Comparison of ENCODE assay signal across 1 cellular context in the genomic region with DNA sequence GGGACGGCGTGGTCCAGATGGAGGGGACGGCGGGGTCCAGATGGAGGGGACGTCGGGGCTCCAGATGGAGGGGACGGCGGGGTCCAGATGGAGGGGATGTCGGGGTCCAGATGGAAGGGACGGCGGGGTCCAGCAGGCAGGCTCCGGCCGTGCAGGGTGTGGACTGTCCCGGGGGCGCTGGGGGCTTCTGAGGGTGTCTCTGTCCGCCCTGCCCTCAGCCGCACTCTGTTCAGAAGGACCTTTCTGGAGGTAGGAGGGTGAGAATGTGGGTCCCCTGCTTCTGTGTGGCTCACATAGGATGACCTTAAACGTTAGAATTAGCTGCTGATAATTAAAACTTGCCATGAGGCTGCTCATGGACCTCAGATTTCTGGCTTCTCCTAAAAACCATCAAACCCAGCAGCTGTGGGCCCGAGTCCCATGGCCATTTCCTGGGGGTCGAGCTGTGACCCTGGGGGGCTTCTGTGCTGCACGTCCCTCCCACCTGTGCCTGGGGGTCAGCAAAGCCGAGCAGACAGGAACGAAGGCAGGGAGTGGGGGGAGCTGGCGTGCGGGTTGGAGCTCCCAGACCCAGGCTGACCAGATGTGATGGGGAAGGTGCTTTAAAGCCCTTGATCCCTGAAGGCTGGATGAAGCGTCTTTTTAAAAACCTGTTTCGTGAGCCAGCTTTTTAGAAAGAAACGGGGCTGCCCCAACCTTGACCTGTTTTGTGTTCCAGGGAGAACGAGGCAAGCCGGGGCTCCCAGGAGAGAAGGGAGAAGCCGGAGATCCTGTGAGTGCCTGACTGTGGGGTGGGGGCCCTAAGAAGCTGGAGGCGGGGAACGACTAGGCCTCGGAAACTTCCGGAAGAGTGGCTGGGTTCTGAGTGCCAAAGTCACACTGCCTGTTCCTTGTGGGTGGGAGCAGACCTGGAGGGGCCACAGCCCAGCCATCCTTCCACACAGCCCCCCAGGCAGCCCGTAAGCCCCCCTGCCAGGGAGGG.
TF ChIP-seq lines count a peak whose summit lies in the region.

No MANE protein-coding gene starts in this region.

TF ChIP-seq in WTC11, 78 proteins besides CTCF, POLR2A, EP300 and RAD21 (continued from another document):
- TF ChIP-seq, protein P1, sequence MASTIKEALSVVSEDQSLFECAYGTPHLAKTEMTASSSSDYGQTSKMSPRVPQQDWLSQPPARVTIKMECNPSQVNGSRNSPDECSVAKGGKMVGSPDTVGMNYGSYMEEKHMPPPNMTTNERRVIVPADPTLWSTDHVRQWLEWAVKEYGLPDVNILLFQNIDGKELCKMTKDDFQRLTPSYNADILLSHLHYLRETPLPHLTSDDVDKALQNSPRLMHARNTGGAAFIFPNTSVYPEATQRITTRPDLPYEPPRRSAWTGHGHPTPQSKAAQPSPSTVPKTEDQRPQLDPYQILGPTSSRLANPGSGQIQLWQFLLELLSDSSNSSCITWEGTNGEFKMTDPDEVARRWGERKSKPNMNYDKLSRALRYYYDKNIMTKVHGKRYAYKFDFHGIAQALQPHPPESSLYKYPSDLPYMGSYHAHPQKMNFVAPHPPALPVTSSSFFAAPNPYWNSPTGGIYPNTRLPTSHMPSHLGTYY (CRISPR knock-in tag; IDR thresholded peaks at IDR 0.05): no peak
- TF ChIP-seq, protein P2, sequence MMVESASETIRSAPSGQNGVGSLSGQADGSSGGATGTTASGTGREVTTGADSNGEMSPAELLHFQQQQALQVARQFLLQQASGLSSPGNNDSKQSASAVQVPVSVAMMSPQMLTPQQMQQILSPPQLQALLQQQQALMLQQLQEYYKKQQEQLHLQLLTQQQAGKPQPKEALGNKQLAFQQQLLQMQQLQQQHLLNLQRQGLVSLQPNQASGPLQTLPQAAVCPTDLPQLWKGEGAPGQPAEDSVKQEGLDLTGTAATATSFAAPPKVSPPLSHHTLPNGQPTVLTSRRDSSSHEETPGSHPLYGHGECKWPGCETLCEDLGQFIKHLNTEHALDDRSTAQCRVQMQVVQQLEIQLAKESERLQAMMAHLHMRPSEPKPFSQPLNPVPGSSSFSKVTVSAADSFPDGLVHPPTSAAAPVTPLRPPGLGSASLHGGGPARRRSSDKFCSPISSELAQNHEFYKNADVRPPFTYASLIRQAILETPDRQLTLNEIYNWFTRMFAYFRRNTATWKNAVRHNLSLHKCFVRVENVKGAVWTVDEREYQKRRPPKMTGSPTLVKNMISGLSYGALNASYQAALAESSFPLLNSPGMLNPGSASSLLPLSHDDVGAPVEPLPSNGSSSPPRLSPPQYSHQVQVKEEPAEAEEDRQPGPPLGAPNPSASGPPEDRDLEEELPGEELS (CRISPR knock-in tag; IDR thresholded peaks at IDR 0.05): no peak
- TF ChIP-seq IRF2 (CRISPR knock-in tag; IDR thresholded peaks at IDR 0.05; ENCODE audit: borderline replicate concordance, low read depth) (no peak), ZNF121 (CRISPR knock-in tag; IDR thresholded peaks at IDR 0.05) (no peak), CBFB (CRISPR knock-in tag; IDR thresholded peaks at IDR 0.05; ENCODE audit: low read depth) (no peak)
- TF ChIP-seq, protein P3, sequence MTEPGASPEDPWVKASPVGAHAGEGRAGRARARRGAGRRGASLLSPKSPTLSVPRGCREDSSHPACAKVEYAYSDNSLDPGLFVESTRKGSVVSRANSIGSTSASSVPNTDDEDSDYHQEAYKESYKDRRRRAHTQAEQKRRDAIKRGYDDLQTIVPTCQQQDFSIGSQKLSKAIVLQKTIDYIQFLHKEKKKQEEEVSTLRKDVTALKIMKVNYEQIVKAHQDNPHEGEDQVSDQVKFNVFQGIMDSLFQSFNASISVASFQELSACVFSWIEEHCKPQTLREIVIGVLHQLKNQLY (CRISPR knock-in tag; IDR thresholded peaks at IDR 0.05): no peak
- TF ChIP-seq, protein P4, sequence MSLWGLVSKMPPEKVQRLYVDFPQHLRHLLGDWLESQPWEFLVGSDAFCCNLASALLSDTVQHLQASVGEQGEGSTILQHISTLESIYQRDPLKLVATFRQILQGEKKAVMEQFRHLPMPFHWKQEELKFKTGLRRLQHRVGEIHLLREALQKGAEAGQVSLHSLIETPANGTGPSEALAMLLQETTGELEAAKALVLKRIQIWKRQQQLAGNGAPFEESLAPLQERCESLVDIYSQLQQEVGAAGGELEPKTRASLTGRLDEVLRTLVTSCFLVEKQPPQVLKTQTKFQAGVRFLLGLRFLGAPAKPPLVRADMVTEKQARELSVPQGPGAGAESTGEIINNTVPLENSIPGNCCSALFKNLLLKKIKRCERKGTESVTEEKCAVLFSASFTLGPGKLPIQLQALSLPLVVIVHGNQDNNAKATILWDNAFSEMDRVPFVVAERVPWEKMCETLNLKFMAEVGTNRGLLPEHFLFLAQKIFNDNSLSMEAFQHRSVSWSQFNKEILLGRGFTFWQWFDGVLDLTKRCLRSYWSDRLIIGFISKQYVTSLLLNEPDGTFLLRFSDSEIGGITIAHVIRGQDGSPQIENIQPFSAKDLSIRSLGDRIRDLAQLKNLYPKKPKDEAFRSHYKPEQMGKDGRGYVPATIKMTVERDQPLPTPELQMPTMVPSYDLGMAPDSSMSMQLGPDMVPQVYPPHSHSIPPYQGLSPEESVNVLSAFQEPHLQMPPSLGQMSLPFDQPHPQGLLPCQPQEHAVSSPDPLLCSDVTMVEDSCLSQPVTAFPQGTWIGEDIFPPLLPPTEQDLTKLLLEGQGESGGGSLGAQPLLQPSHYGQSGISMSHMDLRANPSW (CRISPR knock-in tag; conservative IDR thresholded peaks at IDR 0.05; ENCODE audit: low read depth): no peak
